ENCODE assay signal across 15 cellular contexts in genomic region chr12:123441523-123442164, GRCh38.
DNase-seq lines count a peak whose midpoint lies in the region; ATAC-seq lines count a peak whose summit lies in the region.
"Had no signal": no experiment of that assay in that cellular context is flagged by ENCODE, and none has a peak within 500 bp of the region (broad histone marks: within the 10 kb centered on the region; RNA-seq: fewer than 3 reads in every experiment).

No MANE protein-coding gene starts in this region.

- no peak for DNase-seq in stimulated activated effector memory CD8-positive, alpha-beta T cell treated with anti-CD3 and anti-CD28 coated beads, Interleukin-12 subunit alpha, Interleukin-12 subunit beta, amount 100 ng/mL, for 72 hours (ENCODE audit: low spot score in 2 of 2)
- no peak for DNase-seq in NCI-H1105 treated with DMSO at 0.1 percent for 48 hours (lab: John Stamatoyannopoulos, UW)
- no peak for DNase-seq in DMS53 (lab: John Stamatoyannopoulos, UW)
- DNase-seq in retina = no peak
- DNase-seq: activated CD4-positive, alpha-beta T cell treated with anti-CD3 and anti-CD28 coated beads, Interleukin-2, amount 50 U/mL, for 48 hours; activated effector memory CD4-positive, alpha-beta T cell treated with anti-CD3 and anti-CD28 coated beads, Interleukin-2, amount 50 U/mL, for 16 hours; CD8-positive, alpha-beta T cell; endodermal cell; H7; kidney; stimulated activated CD4-positive, alpha-beta T cell treated with anti-CD3 and anti-CD28 coated beads, Interleukin-4, amount 100 ng/mL, for 24 hours; T-helper 17 cell had no signal

- H3K36me3 Mint-ChIP-seq in stimulated activated effector memory CD8-positive, alpha-beta T cell treated with anti-CD3 and anti-CD28 coated beads, Interleukin-12 subunit alpha, Interleukin-12 subunit beta, amount 100 ng/mL, for 72 hours = no peaks in the 10 kb centered on the region
- H3K36me3 Mint-ChIP-seq: CD8-positive, alpha-beta T cell had no signal

- peaks cover 7% of the 10 kb centered on the region for H3K4me1 Mint-ChIP-seq in stimulated activated effector memory CD8-positive, alpha-beta T cell treated with anti-CD3 and anti-CD28 coated beads, Interleukin-12 subunit alpha, Interleukin-12 subunit beta, amount 100 ng/mL, for 72 hours

- H3K27ac Mint-ChIP-seq in stimulated activated effector memory CD8-positive, alpha-beta T cell treated with anti-CD3 and anti-CD28 coated beads, Interleukin-12 subunit alpha, Interleukin-12 subunit beta, amount 100 ng/mL, for 72 hours = peak overlapping the region; percentile 14
- H3K27ac Mint-ChIP-seq: CD8-positive, alpha-beta T cell; endodermal cell; T-helper 17 cell had no signal

- H3K4me3 Mint-ChIP-seq in stimulated activated effector memory CD8-positive, alpha-beta T cell treated with anti-CD3 and anti-CD28 coated beads, Interleukin-12 subunit alpha, Interleukin-12 subunit beta, amount 100 ng/mL, for 72 hours = no peak overlapping the region
- H3K4me3 Mint-ChIP-seq: CD8-positive, alpha-beta T cell; endodermal cell; T-helper 17 cell had no signal

- no peaks in the 10 kb centered on the region for H3K9me3 Mint-ChIP-seq in stimulated activated effector memory CD8-positive, alpha-beta T cell treated with anti-CD3 and anti-CD28 coated beads, Interleukin-12 subunit alpha, Interleukin-12 subunit beta, amount 100 ng/mL, for 72 hours
- H3K9me3 Mint-ChIP-seq: CD8-positive, alpha-beta T cell; endodermal cell had no signal

- ATAC-seq in GM18868 (IDR thresholded peaks at IDR 0.05; ENCODE audit: unreplicated experiment) (peak; percentile 67), GM21717 (IDR thresholded peaks at IDR 0.05; ENCODE audit: unreplicated experiment) (peak; percentile 43), HG03175 (IDR thresholded peaks at IDR 0.05; ENCODE audit: unreplicated experiment) (peak; percentile 36)
- no peak for ATAC-seq in stimulated activated effector memory CD8-positive, alpha-beta T cell treated with anti-CD3 and anti-CD28 coated beads, Interleukin-12 subunit alpha, Interleukin-12 subunit beta, amount 100 ng/mL, for 72 hours
- ATAC-seq: CD8-positive, alpha-beta T cell; T-helper 17 cell had no signal
